14 cellular contexts compared by ENCODE assay signal in genomic region chr13:73958657-73959397, GRCh38.
"Had no signal": no experiment of that assay in that cellular context is flagged by ENCODE, and none has a peak within 500 bp of the region (broad histone marks: within the 10 kb centered on the region; RNA-seq: fewer than 3 reads in every experiment).

No MANE protein-coding gene starts in this region.

- H3K9me3 ChIP-seq: right atrium auricular region, transverse colon had no signal

- H3K27me3 ChIP-seq: right atrium auricular region, transverse colon had no signal

- H3K27me3 Mint-ChIP-seq: activated CD4-positive, alpha-beta memory T cell treated with anti-CD3 and anti-CD28 coated beads for 36 hours; dendritic cell treated with granulocyte-macrophage colony-stimulating factor and Interleukin-4, amounts not matched to agents 40 ng/mL and 50 ng/mL, for 4 days; effector memory CD8-positive, alpha-beta T cell; naive thymus-derived CD4-positive, alpha-beta T cell had no signal

- H3K27ac Mint-ChIP-seq: activated CD4-positive, alpha-beta memory T cell treated with anti-CD3 and anti-CD28 coated beads for 36 hours; dendritic cell treated with granulocyte-macrophage colony-stimulating factor and Interleukin-4, amounts not matched to agents 40 ng/mL and 50 ng/mL, for 4 days; effector memory CD8-positive, alpha-beta T cell; stimulated activated effector memory CD8-positive, alpha-beta T cell treated with anti-CD3 and anti-CD28 coated beads, Interleukin-12 subunit alpha, Interleukin-12 subunit beta, amount 100 ng/mL, for 72 hours had no signal

- H3K36me3 Mint-ChIP-seq: stimulated activated effector memory CD8-positive, alpha-beta T cell treated with anti-CD3 and anti-CD28 coated beads, Interleukin-12 subunit alpha, Interleukin-12 subunit beta, amount 100 ng/mL, for 72 hours had no signal

- H3K27ac ChIP-seq: right atrium auricular region, transverse colon had no signal

- H3K4me3 ChIP-seq: lung, right atrium auricular region, transverse colon had no signal

- H3K36me3 ChIP-seq: right atrium auricular region, transverse colon had no signal

- H3K4me3 Mint-ChIP-seq: activated CD4-positive, alpha-beta memory T cell treated with anti-CD3 and anti-CD28 coated beads for 36 hours; dendritic cell treated with granulocyte-macrophage colony-stimulating factor and Interleukin-4, amounts not matched to agents 40 ng/mL and 50 ng/mL, for 4 days; effector memory CD8-positive, alpha-beta T cell; naive thymus-derived CD4-positive, alpha-beta T cell; stimulated activated effector memory CD8-positive, alpha-beta T cell treated with anti-CD3 and anti-CD28 coated beads, Interleukin-12 subunit alpha, Interleukin-12 subunit beta, amount 100 ng/mL, for 72 hours had no signal

- H3K9me3 Mint-ChIP-seq: activated CD4-positive, alpha-beta memory T cell treated with anti-CD3 and anti-CD28 coated beads for 36 hours; dendritic cell treated with granulocyte-macrophage colony-stimulating factor and Interleukin-4, amounts not matched to agents 40 ng/mL and 50 ng/mL, for 4 days; effector memory CD8-positive, alpha-beta T cell; stimulated activated effector memory CD8-positive, alpha-beta T cell treated with anti-CD3 and anti-CD28 coated beads, Interleukin-12 subunit alpha, Interleukin-12 subunit beta, amount 100 ng/mL, for 72 hours had no signal

- DNase-seq: activated CD4-positive, alpha-beta memory T cell treated with anti-CD3 and anti-CD28 coated beads for 36 hours; activated CD4-positive, alpha-beta T cell treated with anti-CD3 and anti-CD28 coated beads for 1 hour; activated T-cell treated with anti-CD3 and anti-CD28 coated beads, Interleukin-2, amount 50 U/mL, for 48 hours; effector memory CD8-positive, alpha-beta T cell; hypothalamus; left cardiac atrium; naive thymus-derived CD4-positive, alpha-beta T cell; substantia nigra; SW 1271; transverse colon had no signal
